ENCODE assay signal across 8 cellular contexts in genomic region chrX:80807606-80808159, GRCh38. TPM values are rescaled to one million over a fixed set of nuclear protein-coding genes. Genes with fewer than 3 reads are reported as not detected.
A peak's percentile ranks its signal among the peaks of the same experiment; 100 is the strongest.
DNase-seq lines count a peak whose midpoint lies in the region; ATAC-seq and TF ChIP-seq lines count a peak whose summit lies in the region.

No MANE protein-coding gene starts in this region.

- H3K27me3 ChIP-seq in GM06990 (replicated peaks; ENCODE audit: control insufficient read depth, insufficient read depth, low read length) = no peaks in the 10 kb centered on the region

- DNase-seq in GM06990 (ENCODE audit: extremely low read depth, insufficient read length) (no peak), NCI-H526 (lab: John Stamatoyannopoulos, UW) (peak; percentile 8 to 14), dermis blood vessel endothelial cell (peak; percentile 5)
- DNase-seq in natural killer cell treated with Interleukin-12 subunit alpha and Interleukin-12 subunit beta and Interleukin-15 and Interleukin-18, amount 100 ng/mL, for 72 hours (ENCODE audit: low spot score) = no peak

- no peaks in the 10 kb centered on the region for H3K9me3 Mint-ChIP-seq in natural killer cell treated with Interleukin-12 subunit alpha and Interleukin-12 subunit beta and Interleukin-15 and Interleukin-18, amount 100 ng/mL, for 72 hours

- H3K4me3 Mint-ChIP-seq in natural killer cell treated with Interleukin-12 subunit alpha and Interleukin-12 subunit beta and Interleukin-15 and Interleukin-18, amount 100 ng/mL, for 72 hours = peak overlapping the region; percentile 93

- peaks cover 8 to 10% of the 10 kb centered on the region in 2 donors for H3K4me1 Mint-ChIP-seq in natural killer cell treated with Interleukin-12 subunit alpha and Interleukin-12 subunit beta and Interleukin-15 and Interleukin-18, amount 100 ng/mL, for 72 hours (ENCODE audit: low read depth in 2 of 2)

- no peak for TF ChIP-seq CTCF in GM06990 (IDR thresholded peaks at IDR 0.05; ENCODE audit: insufficient read depth, low read length, poor library complexity, severe bottlenecking)

- H3K4me3 ChIP-seq in GM06990 (replicated peaks; ENCODE audit: low read depth, low read length) = peak overlapping the region; percentile 60

- no peaks in the 10 kb centered on the region for H3K36me3 Mint-ChIP-seq in natural killer cell treated with Interleukin-12 subunit alpha and Interleukin-12 subunit beta and Interleukin-15 and Interleukin-18, amount 100 ng/mL, for 72 hours

- H3K27me3 Mint-ChIP-seq in natural killer cell treated with Interleukin-12 subunit alpha and Interleukin-12 subunit beta and Interleukin-15 and Interleukin-18, amount 100 ng/mL, for 72 hours = no peaks in the 10 kb centered on the region

- ATAC-seq in natural killer cell treated with Interleukin-12 subunit alpha and Interleukin-12 subunit beta and Interleukin-15 and Interleukin-18, amount 100 ng/mL, for 72 hours = no peak
- no peak for ATAC-seq in esophagus mucosa
- ATAC-seq in HG02981 (IDR thresholded peaks at IDR 0.05; ENCODE audit: unreplicated experiment) = no peak
- no peak for ATAC-seq in GM21526 (IDR thresholded peaks at IDR 0.05; ENCODE audit: low FRiP score, unreplicated experiment)
- no peak for ATAC-seq in GM18861 (IDR thresholded peaks at IDR 0.05; ENCODE audit: unreplicated experiment)

- no peaks in the 10 kb centered on the region for H3K36me3 ChIP-seq in GM06990 (ENCODE audit: control insufficient read depth, insufficient read depth, low read length)

- peak overlapping the region; percentile 74 to 98 for H3K27ac Mint-ChIP-seq in natural killer cell treated with Interleukin-12 subunit alpha and Interleukin-12 subunit beta and Interleukin-15 and Interleukin-18, amount 100 ng/mL, for 72 hours

RNA-seq across cellular contexts. Expression of gene BRWD3, which starts 2.0 kb away (rescaled TPM):
- total RNA-seq in dermis blood vessel endothelial cell (15.1 and 23.4 TPM in 2 replicates), esophagus mucosa (14.0 TPM)
- total RNA-seq in natural killer cell treated with Interleukin-12 subunit alpha and Interleukin-12 subunit beta and Interleukin-15 and Interleukin-18, amount 100 ng/mL, for 72 hours = 10 to 100 TPM; 32.3 to 32.8 TPM

Comparison
In these comparisons a context has a peak if more than half of its experiments do, and no peak if none do; other contexts are left out.
1. DNase-seq: peak in NCI-H526 (2 of 2) and dermis blood vessel endothelial cell (single experiment); none in GM06990 (single experiment) and natural killer cell treated with Interleukin-12 subunit alpha and Interleukin-12 subunit beta and Interleukin-15 and Interleukin-18, amount 100 ng/mL, for 72 hours (single experiment).